ENCODE assay signal across 8 cellular contexts in the genomic region with DNA sequence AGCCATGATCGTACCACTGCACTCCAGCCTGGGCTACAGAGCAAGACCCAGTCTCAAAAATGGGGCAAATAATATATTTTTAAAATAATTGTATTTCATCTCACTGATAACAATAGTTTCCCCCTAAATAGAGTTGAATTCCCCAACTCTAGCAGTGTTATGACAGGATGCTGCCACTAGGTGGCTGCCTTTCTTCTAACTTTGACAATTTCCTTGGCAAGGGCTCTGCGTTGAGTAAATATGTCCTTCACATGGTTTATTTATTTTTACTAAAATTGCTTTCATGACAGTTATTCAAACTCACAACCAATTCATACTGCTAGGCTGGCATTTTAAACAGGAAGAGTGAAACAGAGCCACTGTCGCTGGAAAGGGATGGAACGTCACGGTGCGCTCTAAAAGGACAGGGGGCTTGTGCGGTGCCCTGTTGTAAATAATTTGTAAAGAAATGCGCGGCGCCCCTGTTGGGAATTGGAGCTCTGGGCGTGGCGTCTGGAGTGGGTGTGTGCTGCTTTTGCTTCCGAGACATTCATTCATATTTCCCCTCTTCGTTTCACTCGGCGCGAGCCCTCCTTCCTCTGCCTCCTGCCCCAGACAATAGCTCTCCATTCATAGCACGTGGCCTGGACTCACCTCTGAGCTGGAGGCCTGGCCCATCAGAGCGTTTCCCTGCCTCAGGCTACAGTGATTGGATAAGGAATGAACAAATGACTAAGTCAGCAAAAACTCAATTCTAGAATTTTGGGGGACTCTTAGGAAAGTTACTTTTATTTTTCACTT. TPM values are rescaled to one million over a fixed set of nuclear protein-coding genes. Genes with fewer than 3 reads are reported as not detected.
DNase-seq lines count a peak whose midpoint lies in the region; ATAC-seq, FAIRE-seq and TF ChIP-seq lines count a peak whose summit lies in the region.

No MANE protein-coding gene starts in this region.

- ATAC-seq in A549 = peak in 1 of 2 experiments; percentile 34; a peak in 1 of 6 replicates
- ATAC-seq in naive thymus-derived CD8-positive, alpha-beta T cell = peak; percentile 53 to 58
- ATAC-seq in thoracic aorta (ENCODE audit: insufficient number of reproducible peaks, low FRiP score, low read depth) = peak; percentile 44
- no peak for ATAC-seq in GM21786 (IDR thresholded peaks at IDR 0.05; ENCODE audit: unreplicated experiment)

- H3K9me3 ChIP-seq in A549 = no peaks in the 10 kb centered on the region
- H3K9me3 ChIP-seq in esophagus muscularis mucosa = no peaks in the 10 kb centered on the region
- no peaks in the 10 kb centered on the region for H3K9me3 ChIP-seq in thoracic aorta

- no peaks in the 10 kb centered on the region for H3K36me3 Mint-ChIP-seq in activated CD4-positive, alpha-beta memory T cell treated with anti-CD3 and anti-CD28 coated beads for 36 hours
- no peaks in the 10 kb centered on the region for H3K36me3 Mint-ChIP-seq in naive thymus-derived CD8-positive, alpha-beta T cell

- intact Hi-C loops in activated CD4-positive, alpha-beta memory T cell treated with anti-CD3 and anti-CD28 coated beads for 36 hours (cut with micrococcal nuclease) = loop anchor here (10.0 kb wide), 2 partner anchors 1462 to 1582 kb away; no protein-coding TSS in a partner anchor
- intact Hi-C loops in esophagus muscularis mucosa (cut with DNase I) = loop anchor here (10.0 kb wide), 1 partner anchor 1462 kb away; no protein-coding TSS in a partner anchor

- no peaks in the 10 kb centered on the region for H3K27me3 ChIP-seq in esophagus muscularis mucosa
- H3K27me3 ChIP-seq in thoracic aorta (replicated peaks; ENCODE audit: insufficient read depth) = no peaks in the 10 kb centered on the region

- WGBS in A549 (ENCODE audit: missing lambda C conversion rate) = 37% methylated on average over 19 of the region's 19 CpGs
- WGBS in esophagus muscularis mucosa = 21% methylated on average over 19 of the region's 19 CpGs

- H3K4me1 ChIP-seq in A549 (peaks cover 14% of the 10 kb centered on the region), esophagus muscularis mucosa (peaks cover 10 to 29% (median 23%) of the 10 kb centered on the region in 4 donors), thoracic aorta (ENCODE audit: control insufficient read depth in 1 of 2, low read depth in 2 of 2) (peaks cover 9 to 20% of the 10 kb centered on the region in 2 donors)

- no peak for TF ChIP-seq EP300 in A549 (IDR thresholded peaks at IDR 0.05)
- no peak for TF ChIP-seq EP300 in esophagus muscularis mucosa (IDR thresholded peaks at IDR 0.05)

- H3K4me3 ChIP-seq in A549 (peak overlapping the region; percentile 17; the same call in 1 of the 3 replicates), esophagus muscularis mucosa (peak overlapping the region; percentile 47 to 53 (median 48)), thoracic aorta (peak overlapping the region; percentile 67)

- FAIRE-seq in A549 (lab: Jason Lieb, UNC) (peak; percentile 51), GM12891 (lab: Jason Lieb, UNC) (peak; percentile 75)

- DNase-seq in A549 (ENCODE audit: low read depth in 1 of 2, low spot score in 1 of 2) = peak; percentile 64
- DNase-seq in GM12891 (ENCODE audit: insufficient read length, low spot score) = peak; percentile 48
- DNase-seq in NCI-H2196 (lab: John Stamatoyannopoulos, UW; ENCODE audit: unreplicated experiment) = peak; percentile 52
- DNase-seq in activated CD4-positive, alpha-beta memory T cell treated with anti-CD3 and anti-CD28 coated beads for 36 hours = peak; percentile 62
- no peak for DNase-seq in esophagus muscularis mucosa (ENCODE audit: extremely low spot score)
- DNase-seq in naive thymus-derived CD8-positive, alpha-beta T cell = peak in 7 of 10 donors; percentile 23 to 52 (median 39)
- no peak for DNase-seq in thoracic aorta (ENCODE audit: low spot score)

- H3K27me3 Mint-ChIP-seq in activated CD4-positive, alpha-beta memory T cell treated with anti-CD3 and anti-CD28 coated beads for 36 hours = peaks cover 43% of the 10 kb centered on the region
- H3K27me3 Mint-ChIP-seq in naive thymus-derived CD8-positive, alpha-beta T cell = peaks cover 0 to 8% (median 7%) of the 10 kb centered on the region in 5 donors

- POLR2A ChIA-PET in A549 (lab: Yijun Ruan, JAX) = interaction anchor here (0.6 kb wide), 1 partner anchor 1359 kb away, joined by 3 read pairs; no protein-coding TSS in a partner anchor
- POLR2A ChIA-PET in activated CD4-positive, alpha-beta memory T cell treated with anti-CD3 and anti-CD28 coated beads for 36 hours (lab: Charles Lee) = no interaction called here
- POLR2A ChIA-PET in naive thymus-derived CD8-positive, alpha-beta T cell (lab: Charles Lee) = no interaction called here

- H3K27ac ChIP-seq in A549 (peak overlapping the region; percentile 16 to 31; a peak in 3 of 6 replicates), esophagus muscularis mucosa (replicated peaks in 1 of 4) (peak overlapping the region; percentile 29 to 67 (median 54)), thoracic aorta (no peak overlapping the region)

- H3K9me3 Mint-ChIP-seq in activated CD4-positive, alpha-beta memory T cell treated with anti-CD3 and anti-CD28 coated beads for 36 hours = no peaks in the 10 kb centered on the region
- H3K9me3 Mint-ChIP-seq in naive thymus-derived CD8-positive, alpha-beta T cell = no peaks in the 10 kb centered on the region

- TF ChIP-seq CTCF in A549 (IDR thresholded peaks at IDR 0.05) (peak; percentile 88), esophagus muscularis mucosa (IDR thresholded peaks at IDR 0.05) (peak; percentile 92 to 96 (median 95)), thoracic aorta (IDR thresholded peaks at IDR 0.05) (peak; percentile 96)

- H3K4me2 ChIP-seq in A549 = peak overlapping the region; percentile 79

- CTCF ChIA-PET in A549 (lab: Yijun Ruan, JAX) = interaction anchor here (0.6 to 10.7 kb wide), 37 partner anchors 9 to 1615 kb away, joined by 3 to 127 read pairs (median 3); no protein-coding TSS in a partner anchor
- CTCF ChIA-PET in activated CD4-positive, alpha-beta memory T cell treated with anti-CD3 and anti-CD28 coated beads for 36 hours (lab: Charles Lee) = interaction anchor here (0.6 to 2.2 kb wide), 18 partner anchors 8 to 1622 kb away, joined by 3 to 8 read pairs (median 3); a partner anchor contains a TSS

- TF ChIP-seq POLR2A in A549 (IDR thresholded peaks at IDR 0.05; ENCODE audit: low read length) (no peak), GM12891 (IDR thresholded peaks at IDR 0.05; ENCODE audit: low read depth, low read length) (no peak), esophagus muscularis mucosa (IDR thresholded peaks at IDR 0.05; ENCODE audit: low read depth) (no peak)

- peak; percentile 75 to 80 for TF ChIP-seq RAD21 in A549 (conservative IDR thresholded peaks at IDR 0.05 in 1 of 2, IDR thresholded peaks at IDR 0.05 in 1 of 2)

- H3K27ac Mint-ChIP-seq in activated CD4-positive, alpha-beta memory T cell treated with anti-CD3 and anti-CD28 coated beads for 36 hours = no peak overlapping the region
- H3K27ac Mint-ChIP-seq in naive thymus-derived CD8-positive, alpha-beta T cell = peak overlapping the region in 2 of 10 donors; percentile 16 to 30

- H3K4me3 Mint-ChIP-seq in activated CD4-positive, alpha-beta memory T cell treated with anti-CD3 and anti-CD28 coated beads for 36 hours = no peak overlapping the region
- H3K4me3 Mint-ChIP-seq in naive thymus-derived CD8-positive, alpha-beta T cell = peak overlapping the region in 5 of 10 donors; percentile 24 to 62 (median 46)

- H3K36me3 ChIP-seq in esophagus muscularis mucosa = no peaks in the 10 kb centered on the region
- H3K36me3 ChIP-seq in thoracic aorta = no peaks in the 10 kb centered on the region

- peaks cover 7% of the 10 kb centered on the region for H3K4me1 Mint-ChIP-seq in activated CD4-positive, alpha-beta memory T cell treated with anti-CD3 and anti-CD28 coated beads for 36 hours (ENCODE audit: low read depth)
- H3K4me1 Mint-ChIP-seq in naive thymus-derived CD8-positive, alpha-beta T cell = peaks cover 2 to 15% (median 10%) of the 10 kb centered on the region in 4 donors

TF ChIP-seq in A549, 52 proteins besides CTCF, POLR2A, EP300 and RAD21:
- TF ChIP-seq ESRRA (IDR thresholded peaks at IDR 0.05; ENCODE audit: borderline replicate concordance, low read length) (no peak), MAFK (IDR thresholded peaks at IDR 0.05; ENCODE audit: partially characterized antibody) (peak; percentile 91), SMC3 (IDR thresholded peaks at IDR 0.05) (peak; percentile 65; the same call in 2 of the 3 replicates)

TF ChIP-seq in GM12891, 5 proteins besides CTCF, POLR2A, EP300 and RAD21:
- TF ChIP-seq POLR2AphosphoS5 (IDR thresholded peaks at IDR 0.05; ENCODE audit: low read depth, low read length) = no peak
- no peak for TF ChIP-seq TAF1 (IDR thresholded peaks at IDR 0.05; ENCODE audit: low read depth, low read length)
- TF ChIP-seq PAX5 (IDR thresholded peaks at IDR 0.05; ENCODE audit: insufficient read depth, low read length, severe bottlenecking) = no peak
- TF ChIP-seq SPI1 (IDR thresholded peaks at IDR 0.05; ENCODE audit: low read depth, low read length) = no peak
- no peak for TF ChIP-seq POU2F2 (IDR thresholded peaks at IDR 0.05; ENCODE audit: low read depth, low read length)
TF ChIP-seq in GM12891: peak in this region for 0.

RNA-seq across cellular contexts. Expression of a gene that starts 20.5 kb away (rescaled TPM):
- 45.9 and 62.3 TPM in 2 replicates for polyA plus RNA-seq in A549 (2011; rRNA removed)
- 59.8 and 62.4 TPM in 2 replicates for polyA plus RNA-seq in A549 (2012; cell fraction: cytosol; rRNA removed)
- polyA plus RNA-seq in A549 (2012; cell fraction: nucleus; rRNA removed) = 123 and 130 TPM in 2 replicates
- 64.0 to 72.0 TPM (median 64.5 TPM) in 3 replicates for polyA plus RNA-seq in A549 (2017; fragmentation: RNase III; extraction: RNeasy Plus Mini Kit Qiagen cat#74134 plus additional on column Dnase treatment)
- polyA minus RNA-seq in A549 (2011; rRNA and poly(A)+ RNA removed) = 62.6 and 68.0 TPM in 2 replicates
- polyA plus RNA-seq in GM12891 (2012; ENCODE audit: low read depth, missing spikeins) = 43.0 TPM
- 100 to 1,000 TPM; 103 to 109 TPM for total RNA-seq in activated CD4-positive, alpha-beta memory T cell treated with anti-CD3 and anti-CD28 coated beads for 36 hours
- 100 to 1,000 TPM in 1 of 4 donors, 10 to 100 TPM in 3; 75.5 to 103 (median 84.9) TPM for total RNA-seq in esophagus muscularis mucosa
- 100 to 1,000 TPM; 105 to 114 TPM for total RNA-seq in naive thymus-derived CD8-positive, alpha-beta T cell
- polyA plus RNA-seq in naive thymus-derived CD8-positive, alpha-beta T cell = 10 to 100 TPM; 29.0 to 58.2 (median 37.5) TPM
- total RNA-seq in thoracic aorta = 100 to 1,000 TPM; 104 to 125 TPM

Comparison
In these comparisons a context has a peak if more than half of its experiments do, and no peak if none do; other contexts are left out.
1. DNase-seq: peak in A549 (2 of 2), GM12891 (single experiment), NCI-H2196 (single experiment), activated CD4-positive, alpha-beta memory T cell treated with anti-CD3 and anti-CD28 coated beads for 36 hours (single experiment) and naive thymus-derived CD8-positive, alpha-beta T cell (7 of 10); none in esophagus muscularis mucosa (single experiment) and thoracic aorta (single experiment).
2. H3K27ac ChIP-seq: peak in A549 (2 of 2) and esophagus muscularis mucosa (4 of 4); none in thoracic aorta (0 of 2).
3. H3K4me3 ChIP-seq: peak in every context shown above with its lines; median percentile 67 in thoracic aorta; 48 in esophagus muscularis mucosa; 17 in A549.
4. Peak in every context shown above with its lines, with median percentiles within 50 percentile points of each other: CTCF ChIP-seq.